In genomic region chr5:27742805-27743204, GRCh38 we compare ENCODE assay signal across 1 cellular context.
TF ChIP-seq lines count a peak whose summit lies in the region.

No MANE protein-coding gene starts in this region.

TF ChIP-seq in GM23338, 12 proteins besides CTCF, POLR2A, EP300 and RAD21 (continued from another document):
- TF ChIP-seq EZH2phosphoT487 (IDR thresholded peaks at IDR 0.05; ENCODE audit: unreplicated experiment) (no peak), CREB1 (CRISPR knock-in tag; IDR thresholded peaks at IDR 0.05; ENCODE audit: low read depth) (no peak), ZNF331 (CRISPR knock-in tag; IDR thresholded peaks at IDR 0.05; ENCODE audit: low read depth) (no peak), STAT1 (IDR thresholded peaks at IDR 0.05; ENCODE audit: unreplicated experiment) (no peak), EZH2 (IDR thresholded peaks at IDR 0.05; ENCODE audit: low read depth, unreplicated experiment) (no peak), ZNF462 (CRISPR knock-in tag; IDR thresholded peaks at IDR 0.05) (no peak), ZNF114 (CRISPR knock-in tag; IDR thresholded peaks at IDR 0.05) (no peak), POLR2AphosphoS5 (IDR thresholded peaks at IDR 0.05; ENCODE audit: low read depth) (no peak)
TF ChIP-seq in GM23338: peak in this region for 0.
